ENCODE assay signal across 1 cellular context in the genomic region with DNA sequence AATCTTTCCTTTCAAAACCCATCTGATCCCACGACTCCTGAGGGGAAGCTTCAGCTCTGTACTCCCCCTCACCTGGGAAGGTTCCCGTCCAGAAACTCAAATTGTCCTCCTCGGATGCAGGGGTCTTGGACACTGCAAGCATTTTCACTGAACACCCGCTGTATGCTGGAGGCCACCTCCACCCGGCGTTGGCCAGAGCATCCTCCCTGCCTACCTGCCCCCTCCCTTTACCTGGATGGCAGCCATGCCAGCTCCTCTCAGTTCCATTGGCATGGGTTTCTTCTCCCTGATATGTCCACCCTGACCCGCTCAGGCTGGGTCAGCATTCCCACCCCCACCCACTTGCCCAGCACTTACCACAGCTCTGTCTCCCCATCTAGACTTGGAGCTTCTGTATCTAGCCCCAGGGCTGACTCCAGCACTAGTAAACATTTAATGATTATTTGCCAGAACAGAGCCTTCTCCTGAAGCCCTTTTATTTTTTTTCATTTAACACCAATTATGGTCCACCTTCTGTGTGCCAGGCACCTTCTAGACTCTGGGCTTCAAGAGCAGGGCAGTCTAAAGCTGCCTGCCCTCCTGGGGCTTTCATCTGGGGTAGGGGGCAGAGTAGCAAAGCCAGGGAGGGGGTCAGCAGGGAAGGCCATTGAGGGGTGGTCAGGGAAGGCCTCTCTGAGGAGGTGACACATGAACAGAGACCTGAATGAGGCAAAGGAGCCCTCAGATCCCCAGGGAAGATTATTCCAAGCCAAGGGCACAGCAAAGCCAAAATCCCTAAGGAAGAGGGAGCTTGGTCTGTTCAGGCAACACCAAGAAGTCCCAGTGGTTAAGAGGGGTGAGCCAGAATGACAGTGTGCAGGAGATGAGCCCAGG.
TF ChIP-seq lines count a peak whose summit lies in the region.

No MANE protein-coding gene starts in this region.

TF ChIP-seq in WTC11, 78 proteins besides CTCF, POLR2A, EP300 and RAD21:
- TF ChIP-seq, protein P1, sequence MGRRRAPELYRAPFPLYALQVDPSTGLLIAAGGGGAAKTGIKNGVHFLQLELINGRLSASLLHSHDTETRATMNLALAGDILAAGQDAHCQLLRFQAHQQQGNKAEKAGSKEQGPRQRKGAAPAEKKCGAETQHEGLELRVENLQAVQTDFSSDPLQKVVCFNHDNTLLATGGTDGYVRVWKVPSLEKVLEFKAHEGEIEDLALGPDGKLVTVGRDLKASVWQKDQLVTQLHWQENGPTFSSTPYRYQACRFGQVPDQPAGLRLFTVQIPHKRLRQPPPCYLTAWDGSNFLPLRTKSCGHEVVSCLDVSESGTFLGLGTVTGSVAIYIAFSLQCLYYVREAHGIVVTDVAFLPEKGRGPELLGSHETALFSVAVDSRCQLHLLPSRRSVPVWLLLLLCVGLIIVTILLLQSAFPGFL (CRISPR knock-in tag; IDR thresholded peaks at IDR 0.05; ENCODE audit: borderline replicate concordance): no peak
- TF ChIP-seq, protein P2, sequence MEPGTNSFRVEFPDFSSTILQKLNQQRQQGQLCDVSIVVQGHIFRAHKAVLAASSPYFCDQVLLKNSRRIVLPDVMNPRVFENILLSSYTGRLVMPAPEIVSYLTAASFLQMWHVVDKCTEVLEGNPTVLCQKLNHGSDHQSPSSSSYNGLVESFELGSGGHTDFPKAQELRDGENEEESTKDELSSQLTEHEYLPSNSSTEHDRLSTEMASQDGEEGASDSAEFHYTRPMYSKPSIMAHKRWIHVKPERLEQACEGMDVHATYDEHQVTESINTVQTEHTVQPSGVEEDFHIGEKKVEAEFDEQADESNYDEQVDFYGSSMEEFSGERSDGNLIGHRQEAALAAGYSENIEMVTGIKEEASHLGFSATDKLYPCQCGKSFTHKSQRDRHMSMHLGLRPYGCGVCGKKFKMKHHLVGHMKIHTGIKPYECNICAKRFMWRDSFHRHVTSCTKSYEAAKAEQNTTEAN (CRISPR knock-in tag; IDR thresholded peaks at IDR 0.05): no peak
- no peak for TF ChIP-seq IRF2 (CRISPR knock-in tag; IDR thresholded peaks at IDR 0.05; ENCODE audit: borderline replicate concordance, low read depth)
- TF ChIP-seq, protein P3, sequence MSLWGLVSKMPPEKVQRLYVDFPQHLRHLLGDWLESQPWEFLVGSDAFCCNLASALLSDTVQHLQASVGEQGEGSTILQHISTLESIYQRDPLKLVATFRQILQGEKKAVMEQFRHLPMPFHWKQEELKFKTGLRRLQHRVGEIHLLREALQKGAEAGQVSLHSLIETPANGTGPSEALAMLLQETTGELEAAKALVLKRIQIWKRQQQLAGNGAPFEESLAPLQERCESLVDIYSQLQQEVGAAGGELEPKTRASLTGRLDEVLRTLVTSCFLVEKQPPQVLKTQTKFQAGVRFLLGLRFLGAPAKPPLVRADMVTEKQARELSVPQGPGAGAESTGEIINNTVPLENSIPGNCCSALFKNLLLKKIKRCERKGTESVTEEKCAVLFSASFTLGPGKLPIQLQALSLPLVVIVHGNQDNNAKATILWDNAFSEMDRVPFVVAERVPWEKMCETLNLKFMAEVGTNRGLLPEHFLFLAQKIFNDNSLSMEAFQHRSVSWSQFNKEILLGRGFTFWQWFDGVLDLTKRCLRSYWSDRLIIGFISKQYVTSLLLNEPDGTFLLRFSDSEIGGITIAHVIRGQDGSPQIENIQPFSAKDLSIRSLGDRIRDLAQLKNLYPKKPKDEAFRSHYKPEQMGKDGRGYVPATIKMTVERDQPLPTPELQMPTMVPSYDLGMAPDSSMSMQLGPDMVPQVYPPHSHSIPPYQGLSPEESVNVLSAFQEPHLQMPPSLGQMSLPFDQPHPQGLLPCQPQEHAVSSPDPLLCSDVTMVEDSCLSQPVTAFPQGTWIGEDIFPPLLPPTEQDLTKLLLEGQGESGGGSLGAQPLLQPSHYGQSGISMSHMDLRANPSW (CRISPR knock-in tag; conservative IDR thresholded peaks at IDR 0.05; ENCODE audit: low read depth): no peak
- no peak for TF ChIP-seq ZNF396 (CRISPR knock-in tag; IDR thresholded peaks at IDR 0.05; ENCODE audit: borderline replicate concordance)
- TF ChIP-seq, protein P4, sequence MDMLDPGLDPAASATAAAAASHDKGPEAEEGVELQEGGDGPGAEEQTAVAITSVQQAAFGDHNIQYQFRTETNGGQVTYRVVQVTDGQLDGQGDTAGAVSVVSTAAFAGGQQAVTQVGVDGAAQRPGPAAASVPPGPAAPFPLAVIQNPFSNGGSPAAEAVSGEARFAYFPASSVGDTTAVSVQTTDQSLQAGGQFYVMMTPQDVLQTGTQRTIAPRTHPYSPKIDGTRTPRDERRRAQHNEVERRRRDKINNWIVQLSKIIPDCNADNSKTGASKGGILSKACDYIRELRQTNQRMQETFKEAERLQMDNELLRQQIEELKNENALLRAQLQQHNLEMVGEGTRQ (CRISPR knock-in tag; IDR thresholded peaks at IDR 0.05): no peak
- TF ChIP-seq, protein P5, sequence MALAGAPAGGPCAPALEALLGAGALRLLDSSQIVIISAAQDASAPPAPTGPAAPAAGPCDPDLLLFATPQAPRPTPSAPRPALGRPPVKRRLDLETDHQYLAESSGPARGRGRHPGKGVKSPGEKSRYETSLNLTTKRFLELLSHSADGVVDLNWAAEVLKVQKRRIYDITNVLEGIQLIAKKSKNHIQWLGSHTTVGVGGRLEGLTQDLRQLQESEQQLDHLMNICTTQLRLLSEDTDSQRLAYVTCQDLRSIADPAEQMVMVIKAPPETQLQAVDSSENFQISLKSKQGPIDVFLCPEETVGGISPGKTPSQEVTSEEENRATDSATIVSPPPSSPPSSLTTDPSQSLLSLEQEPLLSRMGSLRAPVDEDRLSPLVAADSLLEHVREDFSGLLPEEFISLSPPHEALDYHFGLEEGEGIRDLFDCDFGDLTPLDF (CRISPR knock-in tag; IDR thresholded peaks at IDR 0.05): no peak
- TF ChIP-seq CREM (CRISPR knock-in tag; IDR thresholded peaks at IDR 0.05): no peak
- no peak for TF ChIP-seq OVOL2 (CRISPR knock-in tag; IDR thresholded peaks at IDR 0.05; ENCODE audit: borderline replicate concordance)
- TF ChIP-seq NFATC4 (CRISPR knock-in tag; IDR thresholded peaks at IDR 0.05): no peak
- TF ChIP-seq CREB1 (CRISPR knock-in tag; IDR thresholded peaks at IDR 0.05): no peak
- TF ChIP-seq, protein P6, sequence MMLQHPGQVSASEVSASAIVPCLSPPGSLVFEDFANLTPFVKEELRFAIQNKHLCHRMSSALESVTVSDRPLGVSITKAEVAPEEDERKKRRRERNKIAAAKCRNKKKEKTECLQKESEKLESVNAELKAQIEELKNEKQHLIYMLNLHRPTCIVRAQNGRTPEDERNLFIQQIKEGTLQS (CRISPR knock-in tag; conservative IDR thresholded peaks at IDR 0.05): no peak
TF ChIP-seq in WTC11: peak in this region for 0.
